In the genomic region with DNA sequence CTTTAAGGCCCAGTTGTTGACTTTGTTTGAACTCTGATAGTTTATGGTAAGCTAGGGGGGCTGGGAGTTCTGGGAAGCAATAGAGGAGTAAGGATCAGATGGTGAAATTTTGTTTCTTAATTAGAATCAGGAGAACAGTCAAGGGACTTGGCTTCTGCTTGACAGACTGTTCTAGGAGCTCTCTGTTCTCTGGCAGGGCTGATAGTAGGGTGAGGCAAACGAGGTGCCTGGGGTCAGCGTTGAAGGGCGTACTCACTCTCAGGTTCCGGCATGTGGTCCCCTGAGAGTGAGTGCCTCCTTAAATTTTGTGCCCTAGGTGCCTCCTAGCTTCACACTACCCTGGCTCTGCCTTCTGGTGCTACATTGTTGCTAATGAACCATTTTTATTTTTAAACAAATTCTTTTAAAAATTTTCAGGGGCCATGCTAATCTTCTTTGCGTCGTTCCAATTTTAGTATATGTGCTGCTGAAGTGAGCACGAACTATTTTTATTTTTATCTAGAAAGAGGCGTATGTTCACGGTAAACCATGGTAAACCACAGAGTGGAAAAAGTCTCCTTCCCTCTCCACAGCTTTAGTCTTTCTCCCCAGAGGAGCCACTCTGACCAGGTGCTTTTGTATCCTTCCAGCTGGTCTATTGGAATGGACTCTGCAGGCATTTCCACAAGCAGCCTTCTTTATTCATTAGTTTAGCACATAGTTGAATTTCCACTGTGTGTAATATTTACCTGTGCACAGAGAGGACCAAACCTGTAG, we compare ENCODE assay signal across 8 cellular contexts. TPM values are rescaled to one million over a fixed set of nuclear protein-coding genes. Genes with fewer than 3 reads are reported as not detected.
DNase-seq lines count a peak whose midpoint lies in the region; ATAC-seq and TF ChIP-seq lines count a peak whose summit lies in the region.

No MANE protein-coding gene starts in this region.

- peak; percentile 38 for ATAC-seq in HG02840 (IDR thresholded peaks at IDR 0.05; ENCODE audit: low FRiP score, unreplicated experiment)

- TF ChIP-seq CTCF in GM13976 (IDR thresholded peaks at IDR 0.05; ENCODE audit: borderline replicate concordance, control extremely low read depth, extremely low read depth, insufficient read depth, missing control alignments), result no peak
- no peak for TF ChIP-seq CTCF in neutrophil (IDR thresholded peaks at IDR 0.05)

- peak; percentile 58 for DNase-seq in GM13976 (ENCODE audit: low spot score)
- DNase-seq in pons (ENCODE audit: low spot score), result no peak
- no peak for DNase-seq in SKM-1 treated with dmso at 0.1 percent for 144 hours (lab: John Stamatoyannopoulos, UW; ENCODE audit: unreplicated experiment)
- no peak for DNase-seq in NOMO-1 treated with DMSO at 0.1 percent for 48 hours (lab: John Stamatoyannopoulos, UW; ENCODE audit: unreplicated experiment)
- no peak for DNase-seq in cerebellum (ENCODE audit: low spot score)

- H3K27me3 ChIP-seq in neutrophil, result no peaks in the 10 kb centered on the region

- H3K27ac ChIP-seq in angular gyrus (ENCODE audit: low read depth, low read length) (peak overlapping the region; percentile 60), neutrophil (peak overlapping the region; percentile 88)

- no peaks in the 10 kb centered on the region for H3K9me3 ChIP-seq in neutrophil

- H3K4me3 ChIP-seq in neutrophil (ENCODE audit: low read depth in 1 of 2, low read length in 1 of 2), result peak overlapping the region; percentile 49 to 50

- in situ Hi-C loops in GM13976 (cut with MboI; ENCODE audit: low sequenced_read_pairs, unreplicated experiment), result no loop called here

- H3K4me1 ChIP-seq in neutrophil (ENCODE audit: control insufficient read depth in 1 of 2, insufficient read depth in 1 of 2, low read depth in 1 of 2, low read length in 1 of 2), result peaks cover 57 to 59% of the 10 kb centered on the region in 2 experiments

- no peaks in the 10 kb centered on the region for H3K36me3 ChIP-seq in neutrophil

RNA-seq across cellular contexts. Expression of gene SLC7A6, which starts 19.7 kb away (rescaled TPM):
- total RNA-seq in cerebellum, result 26.7 TPM

RNA-seq across cellular contexts. Expression of gene SLC7A6OS, which starts 26.7 kb away (rescaled TPM):
- total RNA-seq in cerebellum, result 18.6 TPM

RNA-seq across cellular contexts. Expression of gene PRMT7, which starts 26.8 kb away (rescaled TPM):
- 50.8 TPM for total RNA-seq in cerebellum

RNA-seq across cellular contexts. Expression of gene PLA2G15, which starts 38.8 kb away (rescaled TPM):
- total RNA-seq in cerebellum, result 13.2 TPM

RNA-seq across cellular contexts. Expression of gene ESRP2, which starts 48.1 kb away (rescaled TPM):
- not detected for total RNA-seq in cerebellum
